In genomic region chr9:33076360-33077004, GRCh38 we compare ENCODE assay signal across 8 cellular contexts. TPM values are rescaled to one million over a fixed set of nuclear protein-coding genes. Genes with fewer than 3 reads are reported as not detected.
DNase-seq lines count a peak whose midpoint lies in the region; ATAC-seq and TF ChIP-seq lines count a peak whose summit lies in the region.

SMU1 (minus strand) TSS chr9:33076674; CDS start chr9:33076608, 66 bp downstream.

- H3K4me3 ChIP-seq in PC-3 (ENCODE audit: low read length) (peak within 1 kb of the TSS; percentile 91), mucosa of descending colon (peak within 1 kb of the TSS; percentile 49)

- ATAC-seq in GM21576 (IDR thresholded peaks at IDR 0.05; ENCODE audit: unreplicated experiment) = peak; percentile 98
- ATAC-seq in PC-3 = peak; percentile 97
- ATAC-seq in mucosa of descending colon = peak; percentile 99

- H3K4me1 ChIP-seq in PC-3 (ENCODE audit: insufficient read depth, low read length) (peaks cover 11% of the 10 kb centered on the region), mucosa of descending colon (ENCODE audit: low read depth) (peaks cover 6% of the 10 kb centered on the region)

- no peaks in the 10 kb centered on the region for H4K20me1 ChIP-seq in PC-3 (ENCODE audit: low read length)

- DNase-seq in DMS114 treated with DMSO at 0.1 percent for 48 hours (lab: John Stamatoyannopoulos, UW; ENCODE audit: unreplicated experiment) = peak; percentile 95
- peak; percentile 94 for DNase-seq in PC-3
- peak; percentile 91 for DNase-seq in activated T-cell treated with anti-CD3 and anti-CD28 coated beads for 48 hours (ENCODE audit: low read depth)
- DNase-seq in epithelial cell of prostate (ENCODE audit: low read depth, low spot score) = peak; percentile 86
- peak; percentile 96 to 99 (median 96) for DNase-seq in mucosa of descending colon
- DNase-seq in stimulated activated CD8-positive, alpha-beta memory T cell treated with anti-CD3 and anti-CD28 coated beads, Interleukin-4, amount 100 ng/mL, for 24 hours (ENCODE audit: low read depth) = peak; percentile 88

- no peaks in the 10 kb centered on the region for H3K27me3 ChIP-seq in PC-3 (ENCODE audit: low read length)

- H2AFZ ChIP-seq in PC-3 (ENCODE audit: low read length) = peak within 1 kb of the TSS; percentile 41

- intact Hi-C loops in PC-3 (cut with micrococcal nuclease) (no loop called here), mucosa of descending colon (cut with DNase I, micrococcal nuclease) (no loop called here)

- H3K9me2 ChIP-seq in PC-3 (replicated peaks; ENCODE audit: low read length) = no peaks in the 10 kb centered on the region

- no peaks in the 10 kb centered on the region for H3K9me3 ChIP-seq in PC-3 (ENCODE audit: low read length)
- no peaks in the 10 kb centered on the region for H3K9me3 ChIP-seq in mucosa of descending colon

- BruUV-seq in PC-3 (replicated peaks; lab: Mats Ljungman, UMichigan) = no TSS peak

- peak within 1 kb of the TSS; percentile 95 for H3K4me2 ChIP-seq in PC-3 (ENCODE audit: low read length)

- H3K27ac ChIP-seq in PC-3 (ENCODE audit: low read length) = peak within 1 kb of the TSS; percentile 31
- peak within 1 kb of the TSS; percentile 74 for H3K27ac ChIP-seq in epithelial cell of prostate

- H3F3A ChIP-seq in PC-3 (ENCODE audit: low read length, unreplicated experiment) = no peaks in the 10 kb centered on the region

- POLR2A ChIA-PET in PC-3 (lab: Charles Lee; ENCODE audit: unreplicated experiment) = interaction anchor here (0.8 kb wide), 1 partner anchor 15 kb away, joined by 5 read pairs; no protein-coding TSS in a partner anchor

- peaks cover 33% of the 10 kb centered on the region for H3K79me2 ChIP-seq in PC-3 (ENCODE audit: low read length)

- peaks cover 8% of the 10 kb centered on the region; the same call in 1 of the 2 replicates for H3K36me3 ChIP-seq in PC-3 (ENCODE audit: low read depth, low read length)
- H3K36me3 ChIP-seq in mucosa of descending colon (ENCODE audit: low read depth) = peaks cover 4% of the 10 kb centered on the region

- CTCF ChIA-PET in PC-3 (lab: Charles Lee) = interaction anchor here (0.5 kb wide), 1 partner anchor 13 kb away, joined by 4 read pairs; no protein-coding TSS in a partner anchor

- peak within 1 kb of the TSS; percentile 97 for H3K9ac ChIP-seq in PC-3 (ENCODE audit: low read length)

- no peak for TF ChIP-seq EP300 in Ishikawa (IDR thresholded peaks at IDR 0.05; ENCODE audit: borderline replicate concordance)

- TF ChIP-seq CTCF in PC-3 (conservative IDR thresholded peaks at IDR 0.05; ENCODE audit: low read depth, low read length) = no peak
- TF ChIP-seq CTCF in mucosa of descending colon (IDR thresholded peaks at IDR 0.05) = no peak

- no peak for TF ChIP-seq RAD21 in Ishikawa (IDR thresholded peaks at IDR 0.05; ENCODE audit: low read depth)

TF ChIP-seq in Ishikawa, 13 proteins besides CTCF, POLR2A, EP300 and RAD21:
- TF ChIP-seq TAF1 (IDR thresholded peaks at IDR 0.05; ENCODE audit: low read depth) (peak; percentile 70; the same call in 1 of the 2 replicates), YY1 (IDR thresholded peaks at IDR 0.05; ENCODE audit: low read depth) (0 out of 2 replicates have a peak, but pooled peaks have one; percentile 40), NFIC (IDR thresholded peaks at IDR 0.05) (no peak), ZBTB7A (IDR thresholded peaks at IDR 0.05; ENCODE audit: low read depth) (no peak), TCF12 (IDR thresholded peaks at IDR 0.05; ENCODE audit: low read depth) (peak; percentile 30; the same call in 1 of the 2 replicates), CREB1 (IDR thresholded peaks at IDR 0.05; ENCODE audit: low read depth) (peak; percentile 98)
- TF ChIP-seq, protein P1, sequence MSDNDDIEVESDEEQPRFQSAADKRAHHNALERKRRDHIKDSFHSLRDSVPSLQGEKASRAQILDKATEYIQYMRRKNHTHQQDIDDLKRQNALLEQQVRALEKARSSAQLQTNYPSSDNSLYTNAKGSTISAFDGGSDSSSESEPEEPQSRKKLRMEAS (IDR thresholded peaks at IDR 0.05) = peak; percentile 52

RNA-seq across cellular contexts. Expression of gene SMU1, which starts in this region (rescaled TPM):
- total RNA-seq in PC-3 (2014; rRNA removed) = 17.4 and 17.6 TPM in 2 replicates
- total RNA-seq in mucosa of descending colon = 10 to 100 TPM; 15.5 to 23.6 (median 17.1) TPM

Comparison
In these comparisons a context has a peak if more than half of its experiments do, and no peak if none do; other contexts are left out.
1. Peak in every context shown above with its lines: DNase-seq, ATAC-seq, H3K4me3 ChIP-seq and H3K27ac ChIP-seq.